ENCODE assay signal across 11 cellular contexts in the genomic region with DNA sequence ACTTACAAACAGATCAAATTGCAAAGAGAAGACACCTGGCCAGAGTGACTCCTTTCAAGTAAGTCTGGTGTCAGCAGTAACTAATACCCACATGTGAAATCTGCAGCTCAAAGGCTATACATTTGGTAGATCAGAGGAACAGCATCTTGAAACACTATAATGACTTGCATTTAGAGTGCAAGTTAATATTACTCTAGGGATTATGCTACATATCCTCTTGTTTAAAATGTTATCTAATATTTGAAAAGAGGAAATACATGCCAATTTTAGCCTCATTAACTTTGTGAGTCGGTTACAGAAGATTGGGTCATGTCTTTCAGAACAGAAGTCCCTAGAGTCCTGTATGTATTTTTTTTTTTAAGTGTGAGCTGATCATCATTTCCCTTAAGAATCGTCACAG. TPM values are rescaled to one million over a fixed set of nuclear protein-coding genes. Genes with fewer than 3 reads are reported as not detected.
DNase-seq lines count a peak whose midpoint lies in the region; ATAC-seq and TF ChIP-seq lines count a peak whose summit lies in the region.
"Had no signal": no experiment of that assay in that cellular context is flagged by ENCODE, and none has a peak within 500 bp of the region (broad histone marks: within the 10 kb centered on the region; RNA-seq: fewer than 3 reads in every experiment).

No MANE protein-coding gene starts in this region.

- peak overlapping the region in 1 of 4 donors; percentile 28 for H3K27ac ChIP-seq in gastrocnemius medialis
- H3K27ac ChIP-seq: left ventricle myocardium inferior had no signal

- peak overlapping the region in 3 of 5 experiments; percentile 13 to 69 (median 52) for H3K27ac Mint-ChIP-seq in brain

- H3K36me3 Mint-ChIP-seq in brain, result peaks cover 82% of the 10 kb centered on the region

- intact Hi-C loops in gastrocnemius medialis (cut with DNase I; ENCODE audit: low total_unique reads), result no loop called here

- in situ Hi-C loops in gastrocnemius medialis (cut with MboI; ENCODE audit: low sequenced_read_pairs in 4 of 4), result no loop called here

- H3K27me3 ChIP-seq in gastrocnemius medialis, result no peaks in the 10 kb centered on the region

- H3K4me1 Mint-ChIP-seq in brain, result peaks cover 51% of the 10 kb centered on the region

- H3K4me3 Mint-ChIP-seq in brain, result no peak overlapping the region

- peaks cover 0 to 3% (median 0%) of the 10 kb centered on the region in 5 experiments for H3K9me3 Mint-ChIP-seq in brain

- peak; percentile 70 for ATAC-seq in GM18517 (IDR thresholded peaks at IDR 0.05; ENCODE audit: unreplicated experiment)
- ATAC-seq in GM21447 (IDR thresholded peaks at IDR 0.05; ENCODE audit: unreplicated experiment), result peak; percentile 56
- peak; percentile 75 for ATAC-seq in HG03196 (IDR thresholded peaks at IDR 0.05; ENCODE audit: unreplicated experiment)
- ATAC-seq in gastrocnemius medialis, result no peak
- no peak for ATAC-seq in omental fat pad (ENCODE audit: low FRiP score)

- peaks cover 7 to 28% of the 10 kb centered on the region in 2 donors for H3K4me1 ChIP-seq in gastrocnemius medialis
- H3K4me1 ChIP-seq: HAP-1, left ventricle myocardium inferior had no signal

- TF ChIP-seq CTCF in brain (conservative IDR thresholded peaks at IDR 0.05), result no peak
- no peak for TF ChIP-seq CTCF in gastrocnemius medialis (IDR thresholded peaks at IDR 0.05 in 4 of 5, conservative IDR thresholded peaks at IDR 0.05 in 1 of 5)
- no peak for TF ChIP-seq CTCF in omental fat pad (IDR thresholded peaks at IDR 0.05)

- DNase-seq in gastrocnemius medialis, result no peak
- DNase-seq in activated CD4-positive, CD25-positive, alpha-beta regulatory T cell treated with anti-CD3 and anti-CD28 coated beads, Interleukin-2, amount 50 U/mL, for 72 hours, result no peak
- no peak for DNase-seq in omental fat pad (ENCODE audit: low spot score)
- DNase-seq in NCI-H2081 treated with DMSO at 0.1 percent for 48 hours (lab: John Stamatoyannopoulos, UW), result no peak
- DNase-seq: left ventricle myocardium inferior, SHP77 had no signal

- no peaks in the 10 kb centered on the region for H3K27me3 Mint-ChIP-seq in brain

- no peaks in the 10 kb centered on the region for H3K9me3 ChIP-seq in gastrocnemius medialis
- H3K9me3 ChIP-seq: HAP-1, left ventricle myocardium inferior had no signal

- TF ChIP-seq POLR2A in gastrocnemius medialis (IDR thresholded peaks at IDR 0.05), result no peak

- H3K4me3 ChIP-seq in gastrocnemius medialis, result no peak overlapping the region
- H3K4me3 ChIP-seq: HAP-1, left ventricle myocardium inferior had no signal

- peaks cover 0 to 32% of the 10 kb centered on the region in 2 donors for H3K36me3 ChIP-seq in gastrocnemius medialis

RNA-seq across cellular contexts. Expression of a gene that starts 15.2 kb away (rescaled TPM):
- 66.3 TPM for polyA plus RNA-seq in brain (ENCODE audit: insufficient read depth, low read depth, low replicate concordance)
- total RNA-seq in gastrocnemius medialis, result 10 to 100 TPM; 19.7 to 38.3 (median 24.3) TPM
- total RNA-seq in omental fat pad, result 10 to 100 TPM; 20.8 to 33.6 (median 27.1) TPM

Comparison
In these comparisons a context has a peak if more than half of its experiments do, and no peak if none do; other contexts are left out.
1. ATAC-seq: peak in GM18517 (single experiment), GM21447 (single experiment) and HG03196 (single experiment); none in gastrocnemius medialis (0 of 2) and omental fat pad (single experiment).